In the genomic region with DNA sequence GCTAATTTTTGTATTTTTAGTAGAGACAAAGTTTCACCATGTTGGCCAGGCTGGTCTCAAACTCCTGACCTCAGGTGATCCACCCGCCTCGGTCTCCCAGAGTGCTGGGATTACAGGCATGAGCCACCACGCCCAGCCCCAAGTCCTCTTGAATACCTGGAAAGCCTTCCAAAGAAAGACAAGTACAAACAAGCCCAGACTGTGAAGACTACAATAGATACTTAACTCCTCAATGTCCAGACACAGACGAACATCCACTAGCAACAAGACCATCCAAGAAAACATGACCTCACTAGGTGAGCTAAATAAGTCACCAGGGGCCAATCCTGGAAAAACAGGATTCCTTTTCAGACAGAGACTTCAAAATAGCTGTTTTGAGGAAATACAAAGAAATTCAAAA, we compare ENCODE assay signal across 7 cellular contexts. TPM values are rescaled to one million over a fixed set of nuclear protein-coding genes. Genes with fewer than 3 reads are reported as not detected.
DNase-seq lines count a peak whose midpoint lies in the region; ATAC-seq, FAIRE-seq and TF ChIP-seq lines count a peak whose summit lies in the region.
"Not testable (repeated sequence)": the region's sequence is repeated elsewhere in the genome, so short reads cannot be mapped to it uniquely, and the experiment has no call there.

No MANE protein-coding gene starts in this region.

- not testable (repeated sequence) for TF ChIP-seq CTCF in WTC11 (IDR thresholded peaks at IDR 0.05); bronchial epithelial cell (IDR thresholded peaks at IDR 0.05; ENCODE audit: insufficient read depth, low read length, severe bottlenecking); nephron progenitor cell (IDR thresholded peaks at IDR 0.05); smooth muscle cell (IDR thresholded peaks at IDR 0.05; ENCODE audit: borderline replicate concordance, insufficient read depth, poor library complexity, severe bottlenecking)

- not testable (repeated sequence) for ATAC-seq in WTC11
- peak; percentile 48 for ATAC-seq in esophagus mucosa

- H3K27ac ChIP-seq in smooth muscle cell (ENCODE audit: low read depth) = peak overlapping the region; percentile 47

- FAIRE-seq in bronchial epithelial cell (lab: Jason Lieb, UNC) = not testable (repeated sequence)

- not testable (repeated sequence) for H3K36me3 Mint-ChIP-seq in WTC11; nephron progenitor cell (ENCODE audit: low read depth)

- H3K79me2 ChIP-seq in smooth muscle cell (ENCODE audit: low read depth) = not testable (repeated sequence)

- CTCF ChIA-PET in WTC11 (lab: Charles Lee) = interaction anchor here (0.7 kb wide), 1 partner anchor 178 kb away, joined by 4 read pairs; no protein-coding TSS in a partner anchor

- not testable (repeated sequence) for H3K4me2 ChIP-seq in smooth muscle cell

- H3K36me3 ChIP-seq in bronchial epithelial cell (ENCODE audit: control insufficient read depth, insufficient read depth, low read length); smooth muscle cell (ENCODE audit: low read depth): not testable (repeated sequence)

- H3K27me3 ChIP-seq in bronchial epithelial cell (ENCODE audit: control insufficient read depth, insufficient read depth, low read length); smooth muscle cell (ENCODE audit: low read depth): not testable (repeated sequence)

- H2AFZ ChIP-seq in smooth muscle cell (ENCODE audit: low read depth) = not testable (repeated sequence)

- not testable (repeated sequence) for H3K4me3 Mint-ChIP-seq in WTC11, nephron progenitor cell

- H4K20me1 ChIP-seq in smooth muscle cell (ENCODE audit: low read depth) = not testable (repeated sequence)

- 70% methylated on average over 4 of the region's 4 CpGs for WGBS in smooth muscle cell (ENCODE audit: low lambda C conversion rate)

- peak; percentile 26 for DNase-seq in ELF-1 (ENCODE audit: low read depth, low spot score)
- peak; percentile 16 for DNase-seq in NCI-H2171 treated with DMSO at 0.1 percent for 48 hours (lab: John Stamatoyannopoulos, UW)
- not testable (repeated sequence) for DNase-seq in WTC11 (ENCODE audit: low spot score); nephron progenitor cell; smooth muscle cell (lab: John Stamatoyannopoulos, UW; ENCODE audit: unreplicated experiment)
- DNase-seq in bronchial epithelial cell (ENCODE audit: low read depth) = peak; percentile 93

- H3K9me3 Mint-ChIP-seq in WTC11, nephron progenitor cell: not testable (repeated sequence)

- H3K27me3 Mint-ChIP-seq in WTC11 (ENCODE audit: low read depth); nephron progenitor cell (ENCODE audit: low read depth, poor library complexity): not testable (repeated sequence)

- not testable (repeated sequence) for H3F3A ChIP-seq in smooth muscle cell (ENCODE audit: low read depth)

- not testable (repeated sequence) for H3K9me3 ChIP-seq in smooth muscle cell (replicated peaks; ENCODE audit: low read depth)

- H3K9ac ChIP-seq in smooth muscle cell (ENCODE audit: low read depth) = not testable (repeated sequence)

- not testable (repeated sequence) for H3K4me1 ChIP-seq in smooth muscle cell (ENCODE audit: low read depth)

- POLR2A ChIA-PET in WTC11 (lab: Charles Lee) = not testable (repeated sequence)

- H3K27ac Mint-ChIP-seq in WTC11 = peak overlapping the region; percentile 37; the same call in 1 of the 2 replicates
- peak overlapping the region; percentile 34 for H3K27ac Mint-ChIP-seq in nephron progenitor cell

- peaks cover 12% of the 10 kb centered on the region for H3K4me1 Mint-ChIP-seq in WTC11
- not testable (repeated sequence) for H3K4me1 Mint-ChIP-seq in nephron progenitor cell

- H3K4me3 ChIP-seq in bronchial epithelial cell (ENCODE audit: low read depth, low read length); smooth muscle cell: not testable (repeated sequence)

RNA-seq across cellular contexts. Expression of a gene that starts 9.6 kb away (rescaled TPM):
- 22.4 to 27.2 TPM (median 25.3 TPM) in 3 replicates for total RNA-seq in WTC11 (2021)
- 13.2 and 21.9 TPM in 2 replicates for total RNA-seq in bronchial epithelial cell
- 13.9 TPM for total RNA-seq in esophagus mucosa
- 7.9 and 11.1 TPM in 2 replicates for total RNA-seq in smooth muscle cell
- 5.8 and 7.9 TPM in 2 replicates for polyA plus RNA-seq in smooth muscle cell

RNA-seq across cellular contexts. Expression of a gene that starts 42.2 kb away (rescaled TPM):
- 28.5 to 30.2 TPM (median 29.1 TPM) in 3 replicates for total RNA-seq in WTC11 (2021)
- total RNA-seq in bronchial epithelial cell = 59.5 and 80.5 TPM in 2 replicates
- 65.6 TPM for total RNA-seq in esophagus mucosa
- 49.0 and 49.3 TPM in 2 replicates for total RNA-seq in smooth muscle cell
- 28.7 and 35.0 TPM in 2 replicates for polyA plus RNA-seq in smooth muscle cell
